Comparison of ENCODE assay signal across 1 cellular context in the genomic region with DNA sequence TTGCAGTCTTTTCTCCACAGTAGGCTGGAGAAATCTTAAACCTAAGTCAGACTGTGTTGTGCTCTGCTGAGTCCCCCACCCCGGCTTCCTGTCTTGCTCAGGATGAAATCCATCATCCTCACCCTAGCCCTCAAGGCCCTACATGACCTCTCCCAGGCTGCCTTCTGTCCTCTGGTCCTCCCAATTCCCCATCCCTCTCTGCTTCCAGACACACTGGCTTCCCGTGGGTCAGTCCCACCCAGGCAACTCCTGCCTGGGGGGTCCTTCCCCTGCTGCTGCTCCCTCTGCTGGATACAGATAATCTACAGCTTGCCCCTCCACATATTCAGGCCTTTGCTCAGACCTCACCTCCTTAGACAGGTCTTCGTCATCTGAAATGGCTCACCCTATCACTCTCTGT.
TF ChIP-seq lines count a peak whose summit lies in the region.

No MANE protein-coding gene starts in this region.

TF ChIP-seq in GM23338, 12 proteins besides CTCF, POLR2A, EP300 and RAD21 (continued from another document):
- TF ChIP-seq, protein P1, sequence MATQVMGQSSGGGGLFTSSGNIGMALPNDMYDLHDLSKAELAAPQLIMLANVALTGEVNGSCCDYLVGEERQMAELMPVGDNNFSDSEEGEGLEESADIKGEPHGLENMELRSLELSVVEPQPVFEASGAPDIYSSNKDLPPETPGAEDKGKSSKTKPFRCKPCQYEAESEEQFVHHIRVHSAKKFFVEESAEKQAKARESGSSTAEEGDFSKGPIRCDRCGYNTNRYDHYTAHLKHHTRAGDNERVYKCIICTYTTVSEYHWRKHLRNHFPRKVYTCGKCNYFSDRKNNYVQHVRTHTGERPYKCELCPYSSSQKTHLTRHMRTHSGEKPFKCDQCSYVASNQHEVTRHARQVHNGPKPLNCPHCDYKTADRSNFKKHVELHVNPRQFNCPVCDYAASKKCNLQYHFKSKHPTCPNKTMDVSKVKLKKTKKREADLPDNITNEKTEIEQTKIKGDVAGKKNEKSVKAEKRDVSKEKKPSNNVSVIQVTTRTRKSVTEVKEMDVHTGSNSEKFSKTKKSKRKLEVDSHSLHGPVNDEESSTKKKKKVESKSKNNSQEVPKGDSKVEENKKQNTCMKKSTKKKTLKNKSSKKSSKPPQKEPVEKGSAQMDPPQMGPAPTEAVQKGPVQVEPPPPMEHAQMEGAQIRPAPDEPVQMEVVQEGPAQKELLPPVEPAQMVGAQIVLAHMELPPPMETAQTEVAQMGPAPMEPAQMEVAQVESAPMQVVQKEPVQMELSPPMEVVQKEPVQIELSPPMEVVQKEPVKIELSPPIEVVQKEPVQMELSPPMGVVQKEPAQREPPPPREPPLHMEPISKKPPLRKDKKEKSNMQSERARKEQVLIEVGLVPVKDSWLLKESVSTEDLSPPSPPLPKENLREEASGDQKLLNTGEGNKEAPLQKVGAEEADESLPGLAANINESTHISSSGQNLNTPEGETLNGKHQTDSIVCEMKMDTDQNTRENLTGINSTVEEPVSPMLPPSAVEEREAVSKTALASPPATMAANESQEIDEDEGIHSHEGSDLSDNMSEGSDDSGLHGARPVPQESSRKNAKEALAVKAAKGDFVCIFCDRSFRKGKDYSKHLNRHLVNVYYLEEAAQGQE (IDR thresholded peaks at IDR 0.05; ENCODE audit: unreplicated experiment) = no peak
- TF ChIP-seq ZNF114 (CRISPR knock-in tag; IDR thresholded peaks at IDR 0.05) (no peak), ZNF331 (CRISPR knock-in tag; IDR thresholded peaks at IDR 0.05; ENCODE audit: low read depth) (no peak), CREB1 (CRISPR knock-in tag; IDR thresholded peaks at IDR 0.05; ENCODE audit: low read depth) (no peak), EZH2phosphoT487 (IDR thresholded peaks at IDR 0.05; ENCODE audit: unreplicated experiment) (no peak), EZH2 (IDR thresholded peaks at IDR 0.05; ENCODE audit: low read depth, unreplicated experiment) (no peak), NANOG (IDR thresholded peaks at IDR 0.05; ENCODE audit: borderline replicate concordance) (no peak)
- TF ChIP-seq, protein P2, sequence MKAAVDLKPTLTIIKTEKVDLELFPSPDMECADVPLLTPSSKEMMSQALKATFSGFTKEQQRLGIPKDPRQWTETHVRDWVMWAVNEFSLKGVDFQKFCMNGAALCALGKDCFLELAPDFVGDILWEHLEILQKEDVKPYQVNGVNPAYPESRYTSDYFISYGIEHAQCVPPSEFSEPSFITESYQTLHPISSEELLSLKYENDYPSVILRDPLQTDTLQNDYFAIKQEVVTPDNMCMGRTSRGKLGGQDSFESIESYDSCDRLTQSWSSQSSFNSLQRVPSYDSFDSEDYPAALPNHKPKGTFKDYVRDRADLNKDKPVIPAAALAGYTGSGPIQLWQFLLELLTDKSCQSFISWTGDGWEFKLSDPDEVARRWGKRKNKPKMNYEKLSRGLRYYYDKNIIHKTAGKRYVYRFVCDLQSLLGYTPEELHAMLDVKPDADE (IDR thresholded peaks at IDR 0.05) = no peak
- TF ChIP-seq, protein P3, sequence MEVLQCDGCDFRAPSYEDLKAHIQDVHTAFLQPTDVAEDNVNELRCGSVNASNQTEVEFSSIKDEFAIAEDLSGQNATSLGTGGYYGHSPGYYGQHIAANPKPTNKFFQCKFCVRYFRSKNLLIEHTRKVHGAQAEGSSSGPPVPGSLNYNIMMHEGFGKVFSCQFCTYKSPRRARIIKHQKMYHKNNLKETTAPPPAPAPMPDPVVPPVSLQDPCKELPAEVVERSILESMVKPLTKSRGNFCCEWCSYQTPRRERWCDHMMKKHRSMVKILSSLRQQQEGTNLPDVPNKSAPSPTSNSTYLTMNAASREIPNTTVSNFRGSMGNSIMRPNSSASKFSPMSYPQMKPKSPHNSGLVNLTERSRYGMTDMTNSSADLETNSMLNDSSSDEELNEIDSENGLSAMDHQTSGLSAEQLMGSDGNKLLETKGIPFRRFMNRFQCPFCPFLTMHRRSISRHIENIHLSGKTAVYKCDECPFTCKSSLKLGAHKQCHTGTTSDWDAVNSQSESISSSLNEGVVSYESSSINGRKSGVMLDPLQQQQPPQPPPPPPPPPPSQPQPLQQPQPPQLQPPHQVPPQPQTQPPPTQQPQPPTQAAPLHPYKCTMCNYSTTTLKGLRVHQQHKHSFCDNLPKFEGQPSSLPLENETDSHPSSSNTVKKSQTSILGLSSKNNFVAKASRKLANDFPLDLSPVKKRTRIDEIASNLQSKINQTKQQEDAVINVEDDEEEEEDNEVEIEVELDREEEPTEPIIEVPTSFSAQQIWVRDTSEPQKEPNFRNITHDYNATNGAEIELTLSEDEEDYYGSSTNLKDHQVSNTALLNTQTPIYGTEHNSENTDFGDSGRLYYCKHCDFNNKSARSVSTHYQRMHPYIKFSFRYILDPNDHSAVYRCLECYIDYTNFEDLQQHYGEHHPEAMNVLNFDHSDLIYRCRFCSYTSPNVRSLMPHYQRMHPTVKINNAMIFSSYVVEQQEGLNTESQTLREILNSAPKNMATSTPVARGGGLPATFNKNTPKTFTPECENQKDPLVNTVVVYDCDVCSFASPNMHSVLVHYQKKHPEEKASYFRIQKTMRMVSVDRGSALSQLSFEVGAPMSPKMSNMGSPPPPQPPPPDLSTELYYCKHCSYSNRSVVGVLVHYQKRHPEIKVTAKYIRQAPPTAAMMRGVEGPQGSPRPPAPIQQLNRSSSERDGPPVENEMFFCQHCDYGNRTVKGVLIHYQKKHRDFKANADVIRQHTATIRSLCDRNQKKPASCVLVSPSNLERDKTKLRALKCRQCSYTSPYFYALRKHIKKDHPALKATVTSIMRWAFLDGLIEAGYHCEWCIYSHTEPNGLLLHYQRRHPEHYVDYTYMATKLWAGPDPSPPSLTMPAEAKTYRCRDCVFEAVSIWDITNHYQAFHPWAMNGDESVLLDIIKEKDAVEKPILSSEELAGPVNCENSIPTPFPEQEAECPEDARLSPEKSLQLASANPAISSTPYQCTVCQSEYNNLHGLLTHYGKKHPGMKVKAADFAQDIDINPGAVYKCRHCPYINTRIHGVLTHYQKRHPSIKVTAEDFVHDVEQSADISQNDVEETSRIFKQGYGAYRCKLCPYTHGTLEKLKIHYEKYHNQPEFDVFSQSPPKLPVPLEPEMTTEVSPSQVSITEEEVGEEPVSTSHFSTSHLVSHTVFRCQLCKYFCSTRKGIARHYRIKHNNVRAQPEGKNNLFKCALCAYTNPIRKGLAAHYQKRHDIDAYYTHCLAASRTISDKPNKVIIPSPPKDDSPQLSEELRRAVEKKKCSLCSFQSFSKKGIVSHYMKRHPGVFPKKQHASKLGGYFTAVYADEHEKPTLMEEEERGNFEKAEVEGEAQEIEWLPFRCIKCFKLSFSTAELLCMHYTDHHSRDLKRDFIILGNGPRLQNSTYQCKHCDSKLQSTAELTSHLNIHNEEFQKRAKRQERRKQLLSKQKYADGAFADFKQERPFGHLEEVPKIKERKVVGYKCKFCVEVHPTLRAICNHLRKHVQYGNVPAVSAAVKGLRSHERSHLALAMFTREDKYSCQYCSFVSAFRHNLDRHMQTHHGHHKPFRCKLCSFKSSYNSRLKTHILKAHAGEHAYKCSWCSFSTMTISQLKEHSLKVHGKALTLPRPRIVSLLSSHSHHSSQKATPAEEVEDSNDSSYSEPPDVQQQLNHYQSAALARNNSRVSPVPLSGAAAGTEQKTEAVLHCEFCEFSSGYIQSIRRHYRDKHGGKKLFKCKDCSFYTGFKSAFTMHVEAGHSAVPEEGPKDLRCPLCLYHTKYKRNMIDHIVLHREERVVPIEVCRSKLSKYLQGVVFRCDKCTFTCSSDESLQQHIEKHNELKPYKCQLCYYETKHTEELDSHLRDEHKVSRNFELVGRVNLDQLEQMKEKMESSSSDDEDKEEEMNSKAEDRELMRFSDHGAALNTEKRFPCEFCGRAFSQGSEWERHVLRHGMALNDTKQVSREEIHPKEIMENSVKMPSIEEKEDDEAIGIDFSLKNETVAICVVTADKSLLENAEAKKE (CRISPR knock-in tag; IDR thresholded peaks at IDR 0.05) = no peak
